ENCODE assay signal across 28 cellular contexts in the genomic region with DNA sequence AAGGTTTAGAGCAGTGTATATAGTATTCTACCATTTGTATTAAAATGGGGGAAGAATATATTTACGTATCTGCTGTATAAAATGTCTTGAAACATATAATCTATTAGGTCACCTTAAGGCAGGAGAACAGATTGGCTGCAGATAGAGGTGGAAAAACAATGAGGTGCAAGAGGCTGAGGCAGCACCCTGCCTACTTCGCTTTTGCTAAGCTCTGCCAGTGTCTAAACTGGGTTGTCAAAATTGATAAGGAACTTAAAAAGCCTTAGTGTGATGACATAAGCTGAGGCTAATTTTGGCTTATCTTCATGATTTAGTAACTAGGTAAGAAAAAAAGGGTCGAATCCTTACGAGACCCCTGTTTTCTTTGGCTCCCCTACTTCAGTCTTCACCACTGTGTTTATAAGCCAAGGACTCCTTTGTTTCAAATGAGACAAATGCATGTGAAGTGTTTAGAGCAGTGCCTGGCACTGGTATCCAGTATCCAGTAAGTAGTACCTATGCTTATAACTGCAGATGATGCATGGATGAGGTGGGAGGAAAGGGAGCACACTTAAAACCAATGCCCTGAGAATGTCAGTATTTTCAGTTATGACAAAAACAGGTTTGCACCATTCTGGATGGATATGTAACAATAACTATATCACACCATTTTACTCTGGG.
"Had no signal": no experiment of that assay in that cellular context is flagged by ENCODE, and none has a peak within 500 bp of the region (broad histone marks: within the 10 kb centered on the region; RNA-seq: fewer than 3 reads in every experiment).

No MANE protein-coding gene starts in this region.

- H3K9me3 Mint-ChIP-seq: dendritic cell treated with granulocyte-macrophage colony-stimulating factor and Interleukin-4, amounts not matched to agents 40 ng/mL and 50 ng/mL, for 4 days; endodermal cell; mesothelial cell of epicardium; naive B cell; natural killer cell treated with Interleukin-12 subunit alpha and Interleukin-12 subunit beta and Interleukin-15 and Interleukin-18, amount 100 ng/mL, for 72 hours; neural crest cell; stimulated activated memory B cell treated with anti-CD40 and anti-IgM and Interleukin-4, amounts not matched to agents 10 μg/mL and 1 μg/mL and 100 μg/mL, for 72 hours; type B pancreatic cell had no signal

- H3K27me3 Mint-ChIP-seq: dendritic cell treated with granulocyte-macrophage colony-stimulating factor and Interleukin-4, amounts not matched to agents 40 ng/mL and 50 ng/mL, for 4 days; naive B cell; natural killer cell treated with Interleukin-12 subunit alpha and Interleukin-12 subunit beta and Interleukin-15 and Interleukin-18, amount 100 ng/mL, for 72 hours; progenitor cell of endocrine pancreas; stimulated activated memory B cell treated with anti-CD40 and anti-IgM and Interleukin-4, amounts not matched to agents 10 μg/mL and 1 μg/mL and 100 μg/mL, for 72 hours; type B pancreatic cell had no signal

- H3K4me1 Mint-ChIP-seq: endodermal cell; mesothelial cell of epicardium; naive B cell; neural crest cell; stimulated activated memory B cell treated with anti-CD40 and anti-IgM and Interleukin-4, amounts not matched to agents 10 μg/mL and 1 μg/mL and 100 μg/mL, for 72 hours had no signal

- H3K27me3 ChIP-seq: colonic mucosa, gastrocnemius medialis, right atrium auricular region, spleen, testis, tibial artery had no signal

- H3K9ac ChIP-seq: parathyroid adenoma had no signal

- H3K27ac Mint-ChIP-seq: dendritic cell treated with granulocyte-macrophage colony-stimulating factor and Interleukin-4, amounts not matched to agents 40 ng/mL and 50 ng/mL, for 4 days; endodermal cell; mesothelial cell of epicardium; naive B cell; natural killer cell treated with Interleukin-12 subunit alpha and Interleukin-12 subunit beta and Interleukin-15 and Interleukin-18, amount 100 ng/mL, for 72 hours; progenitor cell of endocrine pancreas; stimulated activated memory B cell treated with anti-CD40 and anti-IgM and Interleukin-4, amounts not matched to agents 10 μg/mL and 1 μg/mL and 100 μg/mL, for 72 hours; type B pancreatic cell had no signal

- H3K4me1 ChIP-seq: colonic mucosa, gastrocnemius medialis, parathyroid adenoma, spleen, testis, tibial artery had no signal

- ATAC-seq: esophagus mucosa; gastrocnemius medialis; mucosa of descending colon; natural killer cell treated with Interleukin-12 subunit alpha and Interleukin-12 subunit beta and Interleukin-15 and Interleukin-18, amount 100 ng/mL, for 72 hours; stimulated activated memory B cell treated with anti-CD40 and anti-IgM and Interleukin-4, amounts not matched to agents 10 μg/mL and 1 μg/mL and 100 μg/mL, for 72 hours; stimulated activated naive CD8-positive, alpha-beta T cell treated with anti-CD3 and anti-CD28 coated beads, Interleukin-15, Interleukin-2, amounts not matched to agents 100 U/mL and 50 U/mL, for 24 hours had no signal

- H2AFZ ChIP-seq: parathyroid adenoma had no signal

- FAIRE-seq: islet of Langerhans had no signal

- H3K4me3 Mint-ChIP-seq: dendritic cell treated with granulocyte-macrophage colony-stimulating factor and Interleukin-4, amounts not matched to agents 40 ng/mL and 50 ng/mL, for 4 days; endodermal cell; mesothelial cell of epicardium; naive B cell; natural killer cell treated with Interleukin-12 subunit alpha and Interleukin-12 subunit beta and Interleukin-15 and Interleukin-18, amount 100 ng/mL, for 72 hours; neural crest cell; stimulated activated memory B cell treated with anti-CD40 and anti-IgM and Interleukin-4, amounts not matched to agents 10 μg/mL and 1 μg/mL and 100 μg/mL, for 72 hours; type B pancreatic cell had no signal

- DNase-seq: colonic mucosa; effector CD8-positive, alpha-beta T cell; endodermal cell; foreskin fibroblast; gastrocnemius medialis; hippocampal formation; mesenchymal stem cell; mucosa of descending colon; naive B cell; spleen; stimulated activated CD4-positive, alpha-beta T cell treated with anti-CD3 and anti-CD28 coated beads, Interleukin-4, amount 100 ng/mL, for 4 hours; stimulated activated naive CD8-positive, alpha-beta T cell treated with anti-CD3 and anti-CD28 coated beads, Interleukin-15, Interleukin-2, amounts not matched to agents 100 U/mL and 50 U/mL, for 24 hours; substantia nigra; testis; tibial artery had no signal

- H3K4me3 ChIP-seq: colonic mucosa, gastrocnemius medialis, mucosa of descending colon, right atrium auricular region, skin epidermis, spleen, testis, tibial artery had no signal

- H3K9me3 ChIP-seq: colonic mucosa, gastrocnemius medialis, mucosa of descending colon, right atrium auricular region, spleen, testis, tibial artery had no signal

- H3K27ac ChIP-seq: colonic mucosa, epithelial cell of prostate, gastrocnemius medialis, parathyroid adenoma, right atrium auricular region, skin epidermis, spleen, testis, tibial artery had no signal

- H3K36me3 ChIP-seq: colonic mucosa had no signal

- H3K79me2 ChIP-seq: parathyroid adenoma had no signal
